In the genomic region with DNA sequence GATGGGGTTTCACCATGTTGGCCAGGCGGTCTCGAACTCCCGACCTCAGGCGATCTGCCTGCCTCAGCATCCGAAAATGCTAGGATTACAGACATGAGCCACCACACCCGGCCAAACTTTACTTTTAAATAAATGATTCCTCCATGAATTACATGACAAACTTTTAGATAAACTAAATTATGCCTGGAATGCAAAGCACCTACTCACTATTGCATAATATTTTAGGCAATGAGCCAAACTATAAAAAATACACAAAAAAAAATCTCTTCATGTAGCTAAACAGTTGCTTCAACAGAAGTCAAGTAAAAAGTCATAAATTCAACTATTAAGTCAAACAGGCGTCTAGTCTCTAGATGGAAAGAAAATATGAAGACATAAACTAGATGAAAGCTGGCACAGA, we compare ENCODE assay signal across 19 cellular contexts. TPM values are rescaled to one million over a fixed set of nuclear protein-coding genes. Genes with fewer than 3 reads are reported as not detected.
DNase-seq lines count a peak whose midpoint lies in the region; ATAC-seq and TF ChIP-seq lines count a peak whose summit lies in the region.
"Had no signal": no experiment of that assay in that cellular context is flagged by ENCODE, and none has a peak within 500 bp of the region (broad histone marks: within the 10 kb centered on the region; RNA-seq: fewer than 3 reads in every experiment).

No MANE protein-coding gene starts in this region.

- no peaks in the 10 kb centered on the region for H3K9me3 Mint-ChIP-seq in mesothelial cell of epicardium
- H3K9me3 Mint-ChIP-seq: activated T-helper 2 cell treated with anti-CD3 and anti-CD28 coated beads, Interferon-gamma antibody, Interleukin-2, Interleukin-4, amounts not matched to agents 10 μg/mL and 5 μg/mL and 100 μg/mL, durations not matched to agents 14 hours and 24 hours and 36 hours; effector memory CD8-positive, alpha-beta T cell; stimulated activated naive B cell treated with anti-CD40 and anti-IgM and Interleukin-4, amounts not matched to agents 10 μg/mL and 1 μg/mL and 100 μg/mL, for 72 hours had no signal

- 76 to 95% methylated on average over 7 of the region's 7 CpGs for whole genome bisulfite sequencing in testis, 2 donors

- H3K4me1 ChIP-seq in testis = no peaks in the 10 kb centered on the region
- H3K4me1 ChIP-seq: ascending aorta had no signal

- ATAC-seq in HG02759 (IDR thresholded peaks at IDR 0.05; ENCODE audit: unreplicated experiment) = no peak
- ATAC-seq: effector memory CD8-positive, alpha-beta T cell; gastroesophageal sphincter; stimulated activated naive B cell treated with anti-CD40 and anti-IgM and Interleukin-4, amounts not matched to agents 10 μg/mL and 1 μg/mL and 100 μg/mL, for 72 hours had no signal

- H3K4me1 Mint-ChIP-seq in mesothelial cell of epicardium = peaks cover 14% of the 10 kb centered on the region
- H3K4me1 Mint-ChIP-seq: B cell; IgD-negative memory B cell; stimulated activated naive B cell treated with anti-CD40 and anti-IgM and Interleukin-4, amounts not matched to agents 10 μg/mL and 1 μg/mL and 100 μg/mL, for 72 hours had no signal

- TF ChIP-seq CTCF in cardiac fibroblast (IDR thresholded peaks at IDR 0.05; ENCODE audit: low read depth, low read length) = no peak
- no peak for TF ChIP-seq CTCF in mesothelial cell of epicardium (IDR thresholded peaks at IDR 0.05; ENCODE audit: unreplicated experiment)
- no peak for TF ChIP-seq CTCF in testis (IDR thresholded peaks at IDR 0.05)

- no peaks in the 10 kb centered on the region for H3K27me3 Mint-ChIP-seq in mesothelial cell of epicardium (ENCODE audit: low read depth)
- H3K27me3 Mint-ChIP-seq: effector memory CD8-positive, alpha-beta T cell; IgD-negative memory B cell had no signal

- DNase-seq in Caki2 (ENCODE audit: low read depth) (peak; percentile 39), M059J (ENCODE audit: low read depth) (peak; percentile 61), cardiac fibroblast (ENCODE audit: low read depth in 2 of 2) (peak; percentile 56 to 72), mesothelial cell of epicardium (ENCODE audit: low spot score in 2 of 2, unreplicated experiment in 2 of 2) (no peak), caudate nucleus (lab: John Stamatoyannopoulos, UW) (no peak), SHP77 treated with DMSO at 0.1 percent for 48 hours (lab: John Stamatoyannopoulos, UW) (no peak), testis (no peak)
- DNase-seq: activated CD8-positive, alpha-beta memory T cell treated with anti-CD3 and anti-CD28 coated beads for 24 hours; effector memory CD8-positive, alpha-beta T cell; NCI-H2171; stimulated activated naive B cell treated with anti-CD40 and anti-IgM and Interleukin-4, amounts not matched to agents 10 μg/mL and 1 μg/mL and 100 μg/mL, for 72 hours; upper lobe of left lung had no signal

- no peaks in the 10 kb centered on the region for H3K36me3 ChIP-seq in testis (ENCODE audit: low read depth, missing control alignments)
- H3K36me3 ChIP-seq: ascending aorta, gastroesophageal sphincter, upper lobe of left lung had no signal

- no peak overlapping the region for H3K27ac ChIP-seq in caudate nucleus (ENCODE audit: low read depth, low read length)
- no peak overlapping the region for H3K27ac ChIP-seq in testis
- H3K27ac ChIP-seq: ascending aorta, gastroesophageal sphincter, skin epidermis, upper lobe of left lung had no signal

- intact Hi-C loops in testis (cut with DNase I; ENCODE audit: low total_unique reads) = no loop called here

- H3K27ac Mint-ChIP-seq in mesothelial cell of epicardium = peak overlapping the region; percentile 89
- H3K27ac Mint-ChIP-seq: activated T-helper 2 cell treated with anti-CD3 and anti-CD28 coated beads, Interferon-gamma antibody, Interleukin-2, Interleukin-4, amounts not matched to agents 10 μg/mL and 5 μg/mL and 100 μg/mL, durations not matched to agents 14 hours and 24 hours and 36 hours; B cell; effector memory CD8-positive, alpha-beta T cell; IgD-negative memory B cell; stimulated activated naive B cell treated with anti-CD40 and anti-IgM and Interleukin-4, amounts not matched to agents 10 μg/mL and 1 μg/mL and 100 μg/mL, for 72 hours had no signal

- no peaks in the 10 kb centered on the region for H3K36me3 Mint-ChIP-seq in mesothelial cell of epicardium
- H3K36me3 Mint-ChIP-seq: IgD-negative memory B cell; stimulated activated naive B cell treated with anti-CD40 and anti-IgM and Interleukin-4, amounts not matched to agents 10 μg/mL and 1 μg/mL and 100 μg/mL, for 72 hours had no signal

- H3K4me3 ChIP-seq in cardiac fibroblast (replicated peaks in 1 of 2; ENCODE audit: low read depth in 2 of 2, low read length in 2 of 2) = no peak overlapping the region
- no peak overlapping the region for H3K4me3 ChIP-seq in testis
- H3K4me3 ChIP-seq: ascending aorta, gastroesophageal sphincter, skin epidermis, upper lobe of left lung had no signal

- in situ Hi-C loops in Caki2 (cut with HindIII; ENCODE audit: low pct_unique_long_range_greater_than_20kb, low sequenced_read_pairs) = no loop called here

- TF ChIP-seq POLR2A in testis (IDR thresholded peaks at IDR 0.05) = no peak

- no peaks in the 10 kb centered on the region for H3K9me3 ChIP-seq in testis
- H3K9me3 ChIP-seq: ascending aorta, gastroesophageal sphincter, upper lobe of left lung had no signal

- no peaks in the 10 kb centered on the region for H3K27me3 ChIP-seq in testis
- H3K27me3 ChIP-seq: ascending aorta, gastroesophageal sphincter, upper lobe of left lung had no signal

- no peak overlapping the region for H3K4me3 Mint-ChIP-seq in mesothelial cell of epicardium
- H3K4me3 Mint-ChIP-seq: B cell; effector memory CD8-positive, alpha-beta T cell; IgD-negative memory B cell; stimulated activated naive B cell treated with anti-CD40 and anti-IgM and Interleukin-4, amounts not matched to agents 10 μg/mL and 1 μg/mL and 100 μg/mL, for 72 hours had no signal

RNA-seq across cellular contexts. Expression of a gene that starts 56.5 kb away (rescaled TPM):
- 21.6 and 32.6 TPM in 2 replicates for total RNA-seq in Caki2 (2014; rRNA removed; shearing (Covaris generic); ENCODE audit: low replicate concordance)
- 50.9 and 71.7 TPM in 2 replicates for total RNA-seq in M059J (2014; rRNA removed; shearing (Covaris generic))
- total RNA-seq in mesothelial cell of epicardium (87.4 to 93.7 TPM (median 90.0 TPM) in 3 replicates), testis (10 to 100 TPM; 12.5 to 13.3 TPM)
- 9.1 TPM for polyA plus RNA-seq in testis (ENCODE audit: insufficient read depth, low read depth, low replicate concordance)

Comparison
In these comparisons a context has a peak if more than half of its experiments do, and no peak if none do; other contexts are left out.
1. DNase-seq: peak in Caki2 (single experiment), M059J (single experiment) and cardiac fibroblast (2 of 2); none in mesothelial cell of epicardium (0 of 2), caudate nucleus (0 of 61), SHP77 treated with DMSO at 0.1 percent for 48 hours (single experiment) and testis (single experiment).